In genomic region chr21:36179145-36179544, GRCh38 we compare ENCODE assay signal across 27 cellular contexts. TPM values are rescaled to one million over a fixed set of nuclear protein-coding genes. Genes with fewer than 3 reads are reported as not detected.
"Had no signal": no experiment of that assay in that cellular context is flagged by ENCODE, and none has a peak within 500 bp of the region (broad histone marks: within the 10 kb centered on the region; RNA-seq: fewer than 3 reads in every experiment).

No MANE protein-coding gene starts in this region.

- H3K4me1 ChIP-seq: adrenal gland, body of pancreas, colonic mucosa had no signal

- DNase-seq: activated CD4-positive, alpha-beta memory T cell treated with anti-CD3 and anti-CD28 coated beads, Interleukin-2, amount 10 ng/mL, durations not matched to agents 7 days and 5 days; activated CD4-positive, alpha-beta T cell treated with anti-CD3 and anti-CD28 coated beads for 1 hour; activated CD4-positive, alpha-beta T cell treated with anti-CD3 and anti-CD28 coated beads for 4 hours; activated CD4-positive, alpha-beta T cell treated with anti-CD3 and anti-CD28 coated beads, Interleukin-2, amount 10 ng/mL, durations not matched to agents 7 days and 5 days; activated CD4-positive, alpha-beta T cell treated with anti-CD3 and anti-CD28 coated beads, Interleukin-2, amount 50 U/mL, for 4 hours; activated CD8-positive, alpha-beta memory T cell treated with anti-CD3 and anti-CD28 coated beads, Interleukin-2, amount 50 U/mL, for 48 hours; activated effector memory CD4-positive, alpha-beta T cell treated with anti-CD3 and anti-CD28 coated beads, Interleukin-2, amount 50 U/mL, for 16 hours; activated naive CD4-positive, alpha-beta T cell treated with anti-CD3 and anti-CD28 coated beads for 36 hours; activated naive CD8-positive, alpha-beta T cell treated with anti-CD3 and anti-CD28 coated beads for 36 hours; activated naive CD8-positive, alpha-beta T cell treated with anti-CD3 and anti-CD28 coated beads, Interleukin-2, amount 50 U/mL, for 24 hours; activated T-cell treated with anti-CD3 and anti-CD28 coated beads for 4 hours; activated T-cell treated with anti-CD3 and anti-CD28 coated beads, Interleukin-2, amount 50 U/mL, for 24 hours; adrenal gland; amygdala; body of pancreas; caudate nucleus; cerebellar nuclear complex; colonic mucosa; dorsolateral prefrontal cortex; effector memory CD4-positive, alpha-beta T cell; endodermal cell; foreskin fibroblast; head of caudate nucleus; T-helper 1 cell; T-helper 2 cell had no signal

- H3K27ac ChIP-seq: adrenal gland, body of pancreas, colonic mucosa had no signal

- H3K4me3 ChIP-seq: adrenal gland, body of pancreas, colonic mucosa, dorsolateral prefrontal cortex had no signal

- H3K27me3 ChIP-seq: adrenal gland, body of pancreas, colonic mucosa, dorsolateral prefrontal cortex had no signal

- H3K36me3 ChIP-seq: adrenal gland, colonic mucosa had no signal

- ATAC-seq: activated naive CD8-positive, alpha-beta T cell treated with anti-CD3 and anti-CD28 coated beads, Interleukin-2, amount 50 U/mL, for 24 hours; body of pancreas; esophagus mucosa; WTC11 had no signal

- H3K9me3 ChIP-seq: adrenal gland, body of pancreas, colonic mucosa had no signal

RNA-seq across cellular contexts. Expression of gene CBR3, which starts 44.3 kb away (rescaled TPM):
- total RNA-seq: endodermal cell had no signal
